In genomic region chr15:76289582-76289981, GRCh38 we compare ENCODE assay signal across 20 cellular contexts. TPM values are rescaled to one million over a fixed set of nuclear protein-coding genes. Genes with fewer than 3 reads are reported as not detected.
DNase-seq lines count a peak whose midpoint lies in the region; ATAC-seq, FAIRE-seq and TF ChIP-seq lines count a peak whose summit lies in the region.
"Had no signal": no experiment of that assay in that cellular context is flagged by ENCODE, and none has a peak within 500 bp of the region (broad histone marks: within the 10 kb centered on the region; RNA-seq: fewer than 3 reads in every experiment).

No MANE protein-coding gene starts in this region.

- H3K36me3 ChIP-seq in PC-9 (ENCODE audit: low read depth) (peaks cover 20% of the 10 kb centered on the region), GM12878 (ENCODE audit: control insufficient read depth in 2 of 2, insufficient read depth in 2 of 2, low read length in 1 of 2) (peaks cover 3 to 9% of the 10 kb centered on the region in 2 experiments; a peak in 3 of 4 replicates)

- TF ChIP-seq POLR2A in GM12878 (IDR thresholded peaks at IDR 0.05; ENCODE audit: low read depth, low read length) = no peak

- H2AFZ ChIP-seq in PC-9 (no peak overlapping the region), GM12878 (ENCODE audit: control insufficient read depth, low read depth, low read length) (no peak overlapping the region)

- DNase-seq in AG10803 (ENCODE audit: low read depth) (peak; percentile 3), PC-9 (no peak), GM12878 (ENCODE audit: low read depth, low spot score) (no peak), kidney glomerular epithelial cell (lab: John Stamatoyannopoulos, UW) (no peak), SK-N-DZ (ENCODE audit: low spot score) (no peak)
- DNase-seq in naive thymus-derived CD8-positive, alpha-beta T cell = no peak
- DNase-seq: CD8-positive, alpha-beta T cell; DMS153; MG63; NCI-H1417; NCI-H1694 treated with DMSO at 0.1 percent for 48 hours; NCI-H2081 treated with DMSO at 0.1 percent for 48 hours; NCI-H2171 treated with DMSO at 0.1 percent for 48 hours; NCI-H524 treated with DMSO at 0.1 percent for 48 hours; NCI-H82; SJCRH30 had no signal

- peaks cover 16% of the 10 kb centered on the region; the same call in 1 of the 2 replicates for H3F3A ChIP-seq in PC-9 (ENCODE audit: insufficient read depth, low read depth)

- FAIRE-seq in GM12878 (lab: Jason Lieb, UNC) = no peak
- FAIRE-seq: GM19239, RCC 7860 had no signal

- no peak overlapping the region for H3K9ac ChIP-seq in GM12878 (ENCODE audit: control insufficient read depth, insufficient read depth, low read length)
- H3K9ac ChIP-seq: BLaER1 had no signal

- RAD21 ChIA-PET in GM12878 (lab: Charles Lee; ENCODE audit: unreplicated experiment) = interaction anchor here (0.6 to 1.0 kb wide), 2 partner anchors 11 to 402 kb away, joined by 3 to 4 read pairs; no protein-coding TSS in a partner anchor

- no peak for TF ChIP-seq RAD21 in GM12878 (IDR thresholded peaks at IDR 0.05; ENCODE audit: insufficient read depth, low read depth, low read length)

- H3K9me3 Mint-ChIP-seq in naive thymus-derived CD8-positive, alpha-beta T cell = no peaks in the 10 kb centered on the region
- H3K9me3 Mint-ChIP-seq: CD8-positive, alpha-beta T cell had no signal

- H3K4me1 Mint-ChIP-seq in naive thymus-derived CD8-positive, alpha-beta T cell = peaks cover 8 to 26% (median 25%) of the 10 kb centered on the region in 4 donors

- H3K4me3 ChIP-seq in AG10803 (ENCODE audit: low read length) (no peak overlapping the region), PC-9 (no peak overlapping the region), GM12878 (no peak overlapping the region)
- H3K4me3 ChIP-seq: BLaER1, MG63, SJCRH30 had no signal

- H3K4me3 Mint-ChIP-seq in naive thymus-derived CD8-positive, alpha-beta T cell = no peak overlapping the region
- H3K4me3 Mint-ChIP-seq: CD8-positive, alpha-beta T cell had no signal

- H3K4me1 ChIP-seq in PC-9 (replicated peaks; ENCODE audit: insufficient read depth) (no peaks in the 10 kb centered on the region), GM12878 (ENCODE audit: control insufficient read depth, insufficient read depth, low read length) (peaks cover 4% of the 10 kb centered on the region; the same call in 1 of the 2 replicates)

- CTCF ChIA-PET in PC-9 (lab: Charles Lee) = interaction anchor here (0.6 kb wide), 2 partner anchors 38 to 218 kb away, joined by 3 to 9 read pairs; no protein-coding TSS in a partner anchor
- CTCF ChIA-PET in GM12878 (lab: Yijun Ruan, JAX) = interaction anchor here (0.6 to 1.3 kb wide), 6 partner anchors 8 to 140 kb away, joined by 3 to 5 read pairs (median 3); no protein-coding TSS in a partner anchor

- peaks cover 0 to 39% (median 12%) of the 10 kb centered on the region in 3 donors for H3K36me3 Mint-ChIP-seq in naive thymus-derived CD8-positive, alpha-beta T cell

- no peak for TF ChIP-seq EP300 in GM12878 (IDR thresholded peaks at IDR 0.05; ENCODE audit: borderline replicate concordance in 1 of 2, control insufficient read depth in 1 of 2, low read depth in 2 of 2, low read length in 2 of 2)

- BruUV-seq in PC-9 (replicated peaks; lab: Mats Ljungman, UMichigan) (no TSS peak), GM12878 (replicated peaks; lab: Mats Ljungman, UMichigan) (TSS peak; percentile 20)

- H3K27ac ChIP-seq in PC-9 = peak overlapping the region; percentile 9; the same call in 1 of the 2 replicates
- no peak overlapping the region for H3K27ac ChIP-seq in GM12878 (ENCODE audit: control insufficient read depth, insufficient read depth)
- H3K27ac ChIP-seq: BLaER1, SJCRH30 had no signal

- ATAC-seq in GM12878 (no peak), HG03571 (IDR thresholded peaks at IDR 0.05; ENCODE audit: unreplicated experiment) (no peak)
- ATAC-seq in naive thymus-derived CD8-positive, alpha-beta T cell = no peak
- ATAC-seq: CD8-positive, alpha-beta T cell had no signal

- WGBS in GM12878 (ENCODE audit: insufficient coverage, insufficient replicate concordance, low lambda C conversion rate, missing lambda C conversion rate) = 96% methylated on average over 3 of the region's 3 CpGs

- H4K20me1 ChIP-seq in PC-9 (ENCODE audit: insufficient read depth) (peaks cover 29% of the 10 kb centered on the region), GM12878 (ENCODE audit: control insufficient read depth, insufficient read depth) (no peaks in the 10 kb centered on the region)

- TF ChIP-seq CTCF in AG10803 (conservative IDR thresholded peaks at IDR 0.05; ENCODE audit: low read length) (no peak), PC-9 (conservative IDR thresholded peaks at IDR 0.05) (no peak), GM12878 (IDR thresholded peaks at IDR 0.05 in 2 of 3, conservative IDR thresholded peaks at IDR 0.05 in 1 of 3; ENCODE audit: control insufficient read depth in 2 of 3, extremely low read depth in 1 of 3, insufficient read depth in 1 of 3, low read depth in 3 of 3, low read length in 3 of 3) (no peak)

- H3K27me3 Mint-ChIP-seq in naive thymus-derived CD8-positive, alpha-beta T cell = no peaks in the 10 kb centered on the region

- H3K79me2 ChIP-seq in PC-9 (ENCODE audit: low read depth) (peaks cover 51% of the 10 kb centered on the region), GM12878 (ENCODE audit: control insufficient read depth, insufficient read depth, low read length) (peaks cover 9% of the 10 kb centered on the region)

- H3K4me2 ChIP-seq in PC-9 (no peak overlapping the region), GM12878 (ENCODE audit: control insufficient read depth, insufficient read depth) (no peak overlapping the region)
- H3K4me2 ChIP-seq: BLaER1 had no signal

- SMC1A ChIA-PET in GM12878 (lab: Charles Lee; ENCODE audit: uncharacterized antibody, unreplicated experiment) = interaction anchor here (1.0 to 1.7 kb wide), 4 partner anchors 8 to 50 kb away, joined by 3 to 10 read pairs (median 4); no protein-coding TSS in a partner anchor

- H3K9me2 ChIP-seq in PC-9 (ENCODE audit: insufficient read depth) = no peaks in the 10 kb centered on the region

- peak overlapping the region in 7 of 10 donors; percentile 1 to 67 (median 51) for H3K27ac Mint-ChIP-seq in naive thymus-derived CD8-positive, alpha-beta T cell

- in situ Hi-C loops in GM12878 (cut with MboI) = no loop called here

- POLR2A ChIA-PET in PC-9 (lab: Charles Lee; ENCODE audit: unreplicated experiment) = no interaction called here
- POLR2A ChIA-PET in GM12878 (lab: Charles Lee) = interaction anchor here (0.5 to 2.1 kb wide), 3 partner anchors 11 to 212 kb away, joined by 3 to 6 read pairs (median 6); no protein-coding TSS in a partner anchor
- POLR2A ChIA-PET in naive thymus-derived CD8-positive, alpha-beta T cell (lab: Charles Lee) = no interaction called here

- H3K27me3 ChIP-seq in PC-9 (ENCODE audit: insufficient read depth, low read depth) = no peaks in the 10 kb centered on the region
- H3K27me3 ChIP-seq in GM12878 (replicated peaks in 1 of 2; ENCODE audit: control insufficient read depth in 2 of 2, insufficient read depth in 2 of 2, low read length in 1 of 2) = no peaks in the 10 kb centered on the region
- H3K27me3 ChIP-seq: BLaER1, MG63, SJCRH30 had no signal

- intact Hi-C loops in PC-9 (cut with micrococcal nuclease; ENCODE audit: unreplicated experiment) = no loop called here
- intact Hi-C loops in GM12878 (cut with micrococcal nuclease; ENCODE audit: unreplicated experiment) = no loop called here

- H3K9me3 ChIP-seq in PC-9 (ENCODE audit: insufficient read depth, low read depth) (no peaks in the 10 kb centered on the region), GM12878 (replicated peaks; ENCODE audit: control insufficient read depth, insufficient read depth, low read length) (no peaks in the 10 kb centered on the region)
- H3K9me3 ChIP-seq: BLaER1, MG63 had no signal

RNA-seq across cellular contexts. Expression of gene ETFA, which starts 21.7 kb away (rescaled TPM):
- total RNA-seq in PC-9 (2021) (158 and 187 TPM in 2 replicates), GM12878 (2014; rRNA removed) (129 and 135 TPM in 2 replicates), GM12878 (2014; rRNA removed; fragmentation: Illumina TruSeq; extraction: Trizol) (156 and 159 TPM in 2 replicates), GM12878 (2021) (149 and 172 TPM in 2 replicates)
- total RNA-seq in GM12878 (2013; cell fraction: nucleolus; rRNA removed) = 212 and 216 TPM in 2 replicates
- 156 TPM for polyA plus RNA-seq in GM12878 (2011; ENCODE audit: low read depth)
- polyA plus RNA-seq in GM12878 (2011; rRNA removed) (331 and 404 TPM in 2 replicates), GM12878 (2014; fragmentation: Illumina TruSeq; extraction: Trizol) (166 and 192 TPM in 2 replicates), GM12878 (2014; fragmentation: Nextera tagmentation; extraction: Ambion mirVana) (100 to 1,000 TPM; 114 to 124 TPM), GM12878 (2014; rRNA removed) (136 and 148 TPM in 2 replicates), GM12878 (2016; fragmentation: Nextera tagmentation; extraction: Ambion mirVana) (100 to 1,000 TPM; 290 to 320 TPM)
- 181 and 197 TPM in 2 replicates for polyA plus RNA-seq in GM12878 (2011; cell fraction: cytosol; rRNA removed)
- 100 and 118 TPM in 2 replicates for polyA plus RNA-seq in GM12878 (2011; cell fraction: nucleus; rRNA removed)
- polyA plus RNA-seq in GM12878 (2012) = 172 and 177 TPM in 2 replicates
- 154 and 211 TPM in 2 replicates for polyA minus RNA-seq in GM12878 (2011; rRNA and poly(A)+ RNA removed)
- polyA minus RNA-seq in GM12878 (2011; cell fraction: cytosol; rRNA and poly(A)+ RNA removed) = 45.7 and 54.7 TPM in 2 replicates
- 43.0 and 54.1 TPM in 2 replicates for polyA minus RNA-seq in GM12878 (2011; cell fraction: nucleus; rRNA and poly(A)+ RNA removed)
- 10 to 100 TPM; 46.2 to 52.3 TPM for total RNA-seq in naive thymus-derived CD8-positive, alpha-beta T cell
- polyA plus RNA-seq in naive thymus-derived CD8-positive, alpha-beta T cell = 100 to 1,000 TPM in 2 of 3 donors, 10 to 100 TPM in 1; 99.4 to 118 (median 109) TPM
- 238 and 247 TPM in 2 replicates for polyA plus RNA-seq in SK-N-DZ (2014; cell fraction: cytosol; rRNA removed)
- polyA plus RNA-seq in SK-N-DZ (2014; cell fraction: nucleus; rRNA removed) = 176 and 188 TPM in 2 replicates

RNA-seq across cellular contexts. Expression of gene ISL2, which starts 47.0 kb away (rescaled TPM):
- total RNA-seq in PC-9 (2021) (0.24 and 0.63 TPM in 2 replicates), GM12878 (2014; rRNA removed) (0.11 TPM in 1 of 2 replicates, not detected in the other), GM12878 (2014; rRNA removed; fragmentation: Illumina TruSeq; extraction: Trizol) (not detected in 2 replicates), GM12878 (2021) (0.26 TPM in 1 of 2 replicates, not detected in the other)
- 0.29 TPM in 1 of 2 replicates, not detected in the other for total RNA-seq in GM12878 (2013; cell fraction: nucleolus; rRNA removed)
- 0.91 TPM for polyA plus RNA-seq in GM12878 (2011; ENCODE audit: low read depth)
- polyA plus RNA-seq in GM12878 (2011; rRNA removed) (0.06 and 0.08 TPM in 2 replicates), GM12878 (2014; fragmentation: Illumina TruSeq; extraction: Trizol) (not detected in 2 replicates), GM12878 (2014; fragmentation: Nextera tagmentation; extraction: Ambion mirVana) (not detected), GM12878 (2014; rRNA removed) (0.05 TPM in 1 of 2 replicates, not detected in the other), GM12878 (2016; fragmentation: Nextera tagmentation; extraction: Ambion mirVana) (not detected)
- polyA plus RNA-seq in GM12878 (2011; cell fraction: cytosol; rRNA removed) = 0.18 and 0.30 TPM in 2 replicates
- 1.6 and 1.7 TPM in 2 replicates for polyA plus RNA-seq in GM12878 (2011; cell fraction: nucleus; rRNA removed)
- polyA plus RNA-seq in GM12878 (2012) = 1.4 and 2.3 TPM in 2 replicates
- polyA minus RNA-seq in GM12878 (2011; rRNA and poly(A)+ RNA removed) = 0.15 TPM in 1 of 2 replicates, not detected in the other
- polyA minus RNA-seq in GM12878 (2011; cell fraction: cytosol; rRNA and poly(A)+ RNA removed) = 1.7 TPM in 1 of 2 replicates, not detected in the other
- not detected in 2 replicates for polyA minus RNA-seq in GM12878 (2011; cell fraction: nucleus; rRNA and poly(A)+ RNA removed)
- total RNA-seq in naive thymus-derived CD8-positive, alpha-beta T cell = not detected
- not detected for polyA plus RNA-seq in naive thymus-derived CD8-positive, alpha-beta T cell
- polyA plus RNA-seq in SK-N-DZ (2014; cell fraction: cytosol; rRNA removed) = 10.2 and 11.3 TPM in 2 replicates
- 19.9 and 23.2 TPM in 2 replicates for polyA plus RNA-seq in SK-N-DZ (2014; cell fraction: nucleus; rRNA removed)
- total RNA-seq: CD8-positive, alpha-beta T cell had no signal
